19 cellular contexts compared by ENCODE assay signal in genomic region chr5:144308211-144308610, GRCh38.
"Had no signal": no experiment of that assay in that cellular context is flagged by ENCODE, and none has a peak within 500 bp of the region (broad histone marks: within the 10 kb centered on the region; RNA-seq: fewer than 3 reads in every experiment).

No MANE protein-coding gene starts in this region.

- DNase-seq: effector memory CD8-positive, alpha-beta T cell; gastrocnemius medialis; left colon; left ventricle myocardium superior; mesenchymal stem cell; midbrain; nucleus accumbens; ovary; right cardiac atrium; stimulated activated CD4-positive, alpha-beta T cell treated with anti-CD3 and anti-CD28 coated beads, Interleukin-12 subunit alpha, Interleukin-12 subunit beta, amount 100 ng/mL, for 4 hours; stimulated activated naive CD4-positive, alpha-beta T cell; stomach; substantia nigra; trophoblast cell had no signal

- H3K36me3 ChIP-seq: esophagus muscularis mucosa, gastrocnemius medialis, neural progenitor cell, ovary, stomach had no signal

- H3K4me3 ChIP-seq: esophagus muscularis mucosa, gastrocnemius medialis, lung, neural progenitor cell, ovary, stomach had no signal

- H3K27ac ChIP-seq: epithelial cell of prostate, esophagus muscularis mucosa, gastrocnemius medialis, neural progenitor cell, ovary, stomach had no signal

- H3K4me1 ChIP-seq: gastrocnemius medialis, neural progenitor cell, stomach had no signal

- ATAC-seq: effector memory CD8-positive, alpha-beta T cell; gastrocnemius medialis; left ventricle myocardium superior; natural killer cell treated with Interleukin-12 subunit alpha and Interleukin-12 subunit beta and Interleukin-15 and Interleukin-18, amount 100 ng/mL, for 72 hours; right cardiac atrium had no signal

- H3K9me3 ChIP-seq: esophagus muscularis mucosa, gastrocnemius medialis, ovary, stomach had no signal

- H3K27me3 ChIP-seq: esophagus muscularis mucosa, gastrocnemius medialis, neural progenitor cell, ovary, stomach had no signal
